In the genomic region with DNA sequence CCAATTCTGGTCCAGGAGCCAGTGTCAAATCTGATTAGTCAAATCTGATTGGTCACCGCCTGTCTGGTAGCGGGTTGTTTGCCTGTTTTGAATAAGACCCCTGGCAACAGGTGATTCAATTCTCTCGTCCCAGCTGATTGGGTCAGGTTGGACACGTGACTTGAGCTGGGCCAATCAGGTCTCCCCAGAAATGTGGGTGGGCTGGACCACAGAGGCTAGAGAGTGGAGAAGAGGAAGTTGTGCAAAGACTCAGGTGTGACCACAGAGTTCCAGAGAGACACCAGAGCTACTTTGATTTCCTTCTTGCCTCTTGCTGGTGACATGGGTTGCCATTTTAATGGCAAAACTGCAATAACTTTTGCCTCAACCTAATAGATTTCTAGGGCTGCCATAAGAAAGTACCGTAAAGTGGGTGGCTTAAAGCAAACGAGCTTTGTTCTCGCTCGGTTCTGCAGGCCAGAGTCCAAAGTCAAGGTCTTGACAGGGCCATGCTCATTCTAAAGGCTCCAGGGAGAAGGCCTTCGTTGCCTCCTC, we compare ENCODE assay signal across 8 cellular contexts. TPM values are rescaled to one million over a fixed set of nuclear protein-coding genes. Genes with fewer than 3 reads are reported as not detected.
A peak's percentile ranks its signal among the peaks of the same experiment; 100 is the strongest.
DNase-seq lines count a peak whose midpoint lies in the region; ATAC-seq and TF ChIP-seq lines count a peak whose summit lies in the region.

No MANE protein-coding gene starts in this region.

- peaks cover 15% of the 10 kb centered on the region for H3K27me3 Mint-ChIP-seq in activated CD4-positive, alpha-beta memory T cell treated with anti-CD3 and anti-CD28 coated beads, Interleukin-2, amount 10 ng/mL, durations not matched to agents 7 days and 5 days
- peaks cover 9 to 15% of the 10 kb centered on the region in 2 donors for H3K27me3 Mint-ChIP-seq in effector memory CD8-positive, alpha-beta T cell
- peaks cover 48% of the 10 kb centered on the region for H3K27me3 Mint-ChIP-seq in progenitor cell of endocrine pancreas

- TF ChIP-seq CTCF in progenitor cell of endocrine pancreas (IDR thresholded peaks at IDR 0.05; ENCODE audit: unreplicated experiment) = no peak

- POLR2A ChIA-PET in activated CD4-positive, alpha-beta memory T cell treated with anti-CD3 and anti-CD28 coated beads, Interleukin-2, amount 10 ng/mL, durations not matched to agents 7 days and 5 days (lab: Charles Lee) = interaction anchor here (0.6 to 1.1 kb wide), 8 partner anchors 16 to 410 kb away, joined by 3 read pairs; no protein-coding TSS in a partner anchor

- H3K4me1 Mint-ChIP-seq in activated CD4-positive, alpha-beta memory T cell treated with anti-CD3 and anti-CD28 coated beads, Interleukin-2, amount 10 ng/mL, durations not matched to agents 7 days and 5 days = peaks cover 55% of the 10 kb centered on the region
- H3K4me1 Mint-ChIP-seq in effector memory CD8-positive, alpha-beta T cell (ENCODE audit: low read depth in 2 of 2) = peaks cover 29 to 41% of the 10 kb centered on the region in 2 donors
- peaks cover 7% of the 10 kb centered on the region for H3K4me1 Mint-ChIP-seq in progenitor cell of endocrine pancreas (ENCODE audit: low read depth)

- CTCF ChIA-PET in activated CD4-positive, alpha-beta memory T cell treated with anti-CD3 and anti-CD28 coated beads, Interleukin-2, amount 10 ng/mL, durations not matched to agents 7 days and 5 days (lab: Charles Lee) = interaction anchor here (0.8 to 2.1 kb wide), 7 partner anchors 16 to 327 kb away, joined by 3 to 11 read pairs (median 4); partner anchors contain the start of gene TNFSF14

- H3K27ac Mint-ChIP-seq in activated CD4-positive, alpha-beta memory T cell treated with anti-CD3 and anti-CD28 coated beads, Interleukin-2, amount 10 ng/mL, durations not matched to agents 7 days and 5 days = peak overlapping the region; percentile 63
- H3K27ac Mint-ChIP-seq in effector memory CD8-positive, alpha-beta T cell = peak overlapping the region; percentile 42 to 93
- H3K27ac Mint-ChIP-seq in progenitor cell of endocrine pancreas = no peak overlapping the region

- peak overlapping the region; percentile 40 for H3K4me3 Mint-ChIP-seq in activated CD4-positive, alpha-beta memory T cell treated with anti-CD3 and anti-CD28 coated beads, Interleukin-2, amount 10 ng/mL, durations not matched to agents 7 days and 5 days
- H3K4me3 Mint-ChIP-seq in effector memory CD8-positive, alpha-beta T cell = peak overlapping the region; percentile 10 to 65
- no peak overlapping the region for H3K4me3 Mint-ChIP-seq in progenitor cell of endocrine pancreas (ENCODE audit: low read depth)

- DNase-seq in NK-92 treated with Interleukin-12 subunit alpha and Interleukin-12 subunit beta, amount 100 ng/mL, for 24 hours (lab: John Stamatoyannopoulos, UW) = peak; percentile 84
- DNase-seq in NK-92 (lab: John Stamatoyannopoulos, UW; ENCODE audit: unreplicated experiment) (no peak), NCI-H2029 (lab: John Stamatoyannopoulos, UW) (peak; percentile 33), progenitor cell of endocrine pancreas (ENCODE audit: low spot score, unreplicated experiment) (no peak)
- DNase-seq in activated CD4-positive, alpha-beta memory T cell treated with anti-CD3 and anti-CD28 coated beads, Interleukin-2, amount 10 ng/mL, durations not matched to agents 7 days and 5 days = peak; percentile 94
- DNase-seq in effector memory CD8-positive, alpha-beta T cell = peak; percentile 86 to 92 (median 90)
- DNase-seq in stimulated activated CD4-positive, alpha-beta T cell treated with anti-CD3 and anti-CD28 coated beads, Interleukin-12 subunit alpha, Interleukin-12 subunit beta, amount 100 ng/mL, for 4 hours = peak; percentile 50

- H3K9me3 Mint-ChIP-seq in activated CD4-positive, alpha-beta memory T cell treated with anti-CD3 and anti-CD28 coated beads, Interleukin-2, amount 10 ng/mL, durations not matched to agents 7 days and 5 days = no peaks in the 10 kb centered on the region
- H3K9me3 Mint-ChIP-seq in effector memory CD8-positive, alpha-beta T cell = no peaks in the 10 kb centered on the region
- H3K9me3 Mint-ChIP-seq in progenitor cell of endocrine pancreas (ENCODE audit: low read depth) = peaks cover 3% of the 10 kb centered on the region

- peaks cover 11% of the 10 kb centered on the region for H3K36me3 Mint-ChIP-seq in activated CD4-positive, alpha-beta memory T cell treated with anti-CD3 and anti-CD28 coated beads, Interleukin-2, amount 10 ng/mL, durations not matched to agents 7 days and 5 days (ENCODE audit: low read depth)
- H3K36me3 Mint-ChIP-seq in effector memory CD8-positive, alpha-beta T cell (ENCODE audit: insufficient read depth) = peaks cover 30% of the 10 kb centered on the region
- no peaks in the 10 kb centered on the region for H3K36me3 Mint-ChIP-seq in progenitor cell of endocrine pancreas (ENCODE audit: insufficient read depth)

- ATAC-seq in HG02798 (IDR thresholded peaks at IDR 0.05; ENCODE audit: poor library complexity, unreplicated experiment) = peak; percentile 78
- ATAC-seq in effector memory CD8-positive, alpha-beta T cell (replicated peaks) = peak; percentile 97

RNA-seq across cellular contexts. Expression of gene TNFSF9, which starts 5.4 kb away (rescaled TPM):
- 1 to 10 TPM; 5.7 to 5.8 TPM for total RNA-seq in activated CD4-positive, alpha-beta memory T cell treated with anti-CD3 and anti-CD28 coated beads, Interleukin-2, amount 10 ng/mL, durations not matched to agents 7 days and 5 days
- 0.53 TPM in 1 of 2 replicates, not detected in the other for total RNA-seq in progenitor cell of endocrine pancreas

RNA-seq across cellular contexts. Expression of gene TUBB4A, which starts 34.1 kb away (rescaled TPM):
- total RNA-seq in activated CD4-positive, alpha-beta memory T cell treated with anti-CD3 and anti-CD28 coated beads, Interleukin-2, amount 10 ng/mL, durations not matched to agents 7 days and 5 days = 1 to 10 TPM; 2.5 to 3.0 TPM
- total RNA-seq in progenitor cell of endocrine pancreas = 41.7 and 43.4 TPM in 2 replicates

RNA-seq across cellular contexts. Expression of gene DENND1C, which starts 54.6 kb away (rescaled TPM):
- 100 to 1,000 TPM in 1 of 2 experiments, 10 to 100 TPM in 1; 97.2 to 101 TPM for total RNA-seq in activated CD4-positive, alpha-beta memory T cell treated with anti-CD3 and anti-CD28 coated beads, Interleukin-2, amount 10 ng/mL, durations not matched to agents 7 days and 5 days
- total RNA-seq in progenitor cell of endocrine pancreas = 0.47 and 0.67 TPM in 2 replicates

RNA-seq across cellular contexts. Expression of gene CD70, which starts 54.7 kb away (rescaled TPM):
- total RNA-seq in activated CD4-positive, alpha-beta memory T cell treated with anti-CD3 and anti-CD28 coated beads, Interleukin-2, amount 10 ng/mL, durations not matched to agents 7 days and 5 days = 10 to 100 TPM; 64.1 to 64.4 TPM
- not detected in 2 replicates for total RNA-seq in progenitor cell of endocrine pancreas

Comparison
In these comparisons a context has a peak if more than half of its experiments do, and no peak if none do; other contexts are left out.
1. DNase-seq: peak in NK-92 treated with Interleukin-12 subunit alpha and Interleukin-12 subunit beta, amount 100 ng/mL, for 24 hours (single experiment), NCI-H2029 (single experiment), activated CD4-positive, alpha-beta memory T cell treated with anti-CD3 and anti-CD28 coated beads, Interleukin-2, amount 10 ng/mL, durations not matched to agents 7 days and 5 days (single experiment), effector memory CD8-positive, alpha-beta T cell (3 of 3) and stimulated activated CD4-positive, alpha-beta T cell treated with anti-CD3 and anti-CD28 coated beads, Interleukin-12 subunit alpha, Interleukin-12 subunit beta, amount 100 ng/mL, for 4 hours (single experiment); none in NK-92 (single experiment) and progenitor cell of endocrine pancreas (single experiment).
2. RNA of gene TUBB4A, which starts 34.1 kb away (total RNA-seq): 41.7 to 43.4 TPM in progenitor cell of endocrine pancreas; 2.5 to 3.0 TPM in activated CD4-positive, alpha-beta memory T cell treated with anti-CD3 and anti-CD28 coated beads, Interleukin-2, amount 10 ng/mL, durations not matched to agents 7 days and 5 days; every median in the first group is over 10 times any median in the second.
3. RNA of gene DENND1C, which starts 54.6 kb away (total RNA-seq): 97.2 to 101 TPM in activated CD4-positive, alpha-beta memory T cell treated with anti-CD3 and anti-CD28 coated beads, Interleukin-2, amount 10 ng/mL, durations not matched to agents 7 days and 5 days; 0.47 to 0.67 TPM in progenitor cell of endocrine pancreas; every median in the first group is over 10 times any median in the second.